In the genomic region with DNA sequence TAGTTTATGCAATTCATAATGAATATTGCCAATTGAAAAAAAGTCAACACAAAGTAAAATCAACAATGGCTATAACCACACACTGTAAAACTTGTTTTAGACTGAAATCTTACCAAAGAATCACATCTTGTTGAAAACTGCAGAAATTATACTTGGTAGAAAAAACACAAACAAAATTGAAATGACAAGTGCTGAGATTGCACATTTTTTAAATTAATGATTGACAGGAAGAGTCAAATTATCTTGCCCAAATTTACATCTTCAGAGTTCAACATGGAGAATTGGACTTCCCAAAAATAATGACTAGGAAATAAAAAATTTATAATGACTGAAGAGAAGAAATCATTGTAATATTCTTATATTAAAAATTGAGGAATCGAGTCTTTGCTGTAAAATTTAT, we compare ENCODE assay signal across 20 cellular contexts.
DNase-seq lines count a peak whose midpoint lies in the region; ATAC-seq and TF ChIP-seq lines count a peak whose summit lies in the region.
"Had no signal": no experiment of that assay in that cellular context is flagged by ENCODE, and none has a peak within 500 bp of the region (broad histone marks: within the 10 kb centered on the region; RNA-seq: fewer than 3 reads in every experiment).

No MANE protein-coding gene starts in this region.

- peak overlapping the region; percentile 75 for H3K27ac Mint-ChIP-seq in activated naive CD8-positive, alpha-beta T cell
- no peak overlapping the region for H3K27ac Mint-ChIP-seq in activated naive CD8-positive, alpha-beta T cell treated with anti-CD3 and anti-CD28 coated beads for 36 hours
- H3K27ac Mint-ChIP-seq in CD8-positive, alpha-beta T cell: peak overlapping the region; percentile 89
- H3K27ac Mint-ChIP-seq in T-cell (peak overlapping the region; percentile 89 to 94), neural progenitor cell (no peak overlapping the region)
- H3K27ac Mint-ChIP-seq: CD14-positive monocyte had no signal

- no peaks in the 10 kb centered on the region for H3K27me3 ChIP-seq in CD8-positive, alpha-beta T cell (ENCODE audit: insufficient read depth, low read length)
- H3K27me3 ChIP-seq in effector memory CD4-positive, alpha-beta T cell (replicated peaks; ENCODE audit: control insufficient read depth, insufficient read depth, low read length, poor library complexity, severe bottlenecking): no peaks in the 10 kb centered on the region
- no peaks in the 10 kb centered on the region for H3K27me3 ChIP-seq in neural progenitor cell

- no peaks in the 10 kb centered on the region for H3K9me3 Mint-ChIP-seq in activated naive CD8-positive, alpha-beta T cell (ENCODE audit: low read depth)
- no peaks in the 10 kb centered on the region for H3K9me3 Mint-ChIP-seq in activated naive CD8-positive, alpha-beta T cell treated with anti-CD3 and anti-CD28 coated beads for 36 hours
- H3K9me3 Mint-ChIP-seq in CD8-positive, alpha-beta T cell: no peaks in the 10 kb centered on the region
- H3K9me3 Mint-ChIP-seq in T-cell: no peaks in the 10 kb centered on the region
- H3K9me3 Mint-ChIP-seq in neural progenitor cell: no peaks in the 10 kb centered on the region
- H3K9me3 Mint-ChIP-seq: CD14-positive monocyte had no signal

- H3K4me2 ChIP-seq in neural progenitor cell: no peak overlapping the region

- ATAC-seq in CD8-positive, alpha-beta T cell: no peak
- peak in 1 of 4 experiments; percentile 5 for ATAC-seq in T-cell (replicated peaks in 1 of 4)
- no peak for ATAC-seq in GM19351 (IDR thresholded peaks at IDR 0.05; ENCODE audit: unreplicated experiment)
- ATAC-seq in GM19452 (IDR thresholded peaks at IDR 0.05; ENCODE audit: unreplicated experiment): no peak
- ATAC-seq: PC-3 had no signal

- H3K4me1 ChIP-seq in CD8-positive, alpha-beta T cell (ENCODE audit: insufficient read depth, low read length): peaks cover 16% of the 10 kb centered on the region
- peaks cover 16% of the 10 kb centered on the region for H3K4me1 ChIP-seq in effector memory CD4-positive, alpha-beta T cell (ENCODE audit: control insufficient read depth, insufficient read depth, low read length, poor library complexity, severe bottlenecking)
- no peaks in the 10 kb centered on the region for H3K4me1 ChIP-seq in neural progenitor cell

- H3K27ac ChIP-seq in CD8-positive, alpha-beta T cell (ENCODE audit: low read depth, low read length): no peak overlapping the region
- H3K27ac ChIP-seq in effector memory CD4-positive, alpha-beta T cell (ENCODE audit: insufficient read depth, low read length, poor library complexity, severe bottlenecking): peak overlapping the region; percentile 43
- H3K27ac ChIP-seq in neural progenitor cell: no peak overlapping the region

- intact Hi-C loops in CD8-positive, alpha-beta T cell (cut with DNase I, micrococcal nuclease): no loop called here

- no peaks in the 10 kb centered on the region for H3K79me2 ChIP-seq in neural progenitor cell (ENCODE audit: low read depth)

- no peaks in the 10 kb centered on the region for H3K9me3 ChIP-seq in CD8-positive, alpha-beta T cell (ENCODE audit: low read length)
- H3K9me3 ChIP-seq in effector memory CD4-positive, alpha-beta T cell (ENCODE audit: control insufficient read depth, low read length): no peaks in the 10 kb centered on the region
- H3K9me3 ChIP-seq in neural progenitor cell (ENCODE audit: low read depth): no peaks in the 10 kb centered on the region
- H3K9me3 ChIP-seq: SK-N-SH had no signal

- no peak overlapping the region for H3K4me3 ChIP-seq in CD8-positive, alpha-beta T cell (ENCODE audit: low read depth, low read length)
- H3K4me3 ChIP-seq in effector memory CD4-positive, alpha-beta T cell (ENCODE audit: insufficient read depth, low read depth, low read length, poor library complexity, severe bottlenecking): no peak overlapping the region
- no peak overlapping the region for H3K4me3 ChIP-seq in neural progenitor cell

- CTCF ChIA-PET in CD8-positive, alpha-beta T cell (lab: Charles Lee): interaction anchor here (0.7 to 4.3 kb wide), 4 partner anchors 9 to 118 kb away, joined by 3 to 33 read pairs (median 4); no protein-coding TSS in a partner anchor
- CTCF ChIA-PET in T-cell (lab: Charles Lee): interaction anchor here in 1 of 2 donors (1.1 kb wide), 1 partner anchor 20 kb away, joined by 4 read pairs; no protein-coding TSS in a partner anchor

- no peak for DNase-seq in activated naive CD8-positive, alpha-beta T cell treated with anti-CD3 and anti-CD28 coated beads for 36 hours
- DNase-seq in CD8-positive, alpha-beta T cell: no peak
- no peak for DNase-seq in T-cell
- DNase-seq in effector memory CD4-positive, alpha-beta T cell: no peak
- DNase-seq in neural progenitor cell (ENCODE audit: low spot score): no peak
- DNase-seq: AML-193, Calu3, KG1, MV-4-11, NCI-H187 treated with DMSO at 0.1 percent for 48 hours, NCI-H345, NCI-H524 treated with DMSO at 0.1 percent for 48 hours, PC-3, RPMI8226, SHP77 treated with DMSO at 0.1 percent for 48 hours, SK-N-SH had no signal

- peaks cover 33% of the 10 kb centered on the region for H3K4me1 Mint-ChIP-seq in activated naive CD8-positive, alpha-beta T cell (ENCODE audit: low read depth)
- H3K4me1 Mint-ChIP-seq in activated naive CD8-positive, alpha-beta T cell treated with anti-CD3 and anti-CD28 coated beads for 36 hours: peaks cover 13% of the 10 kb centered on the region
- H3K4me1 Mint-ChIP-seq in CD8-positive, alpha-beta T cell (ENCODE audit: low read depth): peaks cover 36% of the 10 kb centered on the region
- H3K4me1 Mint-ChIP-seq in T-cell: peaks cover 38 to 46% (median 40%) of the 10 kb centered on the region in 3 donors
- peaks cover 3% of the 10 kb centered on the region for H3K4me1 Mint-ChIP-seq in neural progenitor cell
- H3K4me1 Mint-ChIP-seq: CD14-positive monocyte had no signal

- POLR2A ChIA-PET in CD8-positive, alpha-beta T cell (lab: Charles Lee): interaction anchor here (1.4 kb wide), 1 partner anchor 111 kb away, joined by 3 read pairs; no protein-coding TSS in a partner anchor
- POLR2A ChIA-PET in T-cell (lab: Charles Lee): no interaction called here

- H2AFZ ChIP-seq in neural progenitor cell (replicated peaks): no peak overlapping the region

- H3K27me3 Mint-ChIP-seq in activated naive CD8-positive, alpha-beta T cell: no peaks in the 10 kb centered on the region
- H3K27me3 Mint-ChIP-seq in activated naive CD8-positive, alpha-beta T cell treated with anti-CD3 and anti-CD28 coated beads for 36 hours: peaks cover 2% of the 10 kb centered on the region
- H3K27me3 Mint-ChIP-seq in CD8-positive, alpha-beta T cell (ENCODE audit: low read depth): no peaks in the 10 kb centered on the region
- no peaks in the 10 kb centered on the region for H3K27me3 Mint-ChIP-seq in T-cell
- H3K27me3 Mint-ChIP-seq in neural progenitor cell (ENCODE audit: insufficient read depth, low read depth): peaks cover 2% of the 10 kb centered on the region

- H3K36me3 Mint-ChIP-seq in activated naive CD8-positive, alpha-beta T cell: no peaks in the 10 kb centered on the region
- H3K36me3 Mint-ChIP-seq in activated naive CD8-positive, alpha-beta T cell treated with anti-CD3 and anti-CD28 coated beads for 36 hours: no peaks in the 10 kb centered on the region
- no peaks in the 10 kb centered on the region for H3K36me3 Mint-ChIP-seq in CD8-positive, alpha-beta T cell
- no peaks in the 10 kb centered on the region for H3K36me3 Mint-ChIP-seq in T-cell
- H3K36me3 Mint-ChIP-seq in neural progenitor cell: no peaks in the 10 kb centered on the region
- H3K36me3 Mint-ChIP-seq: CD14-positive monocyte had no signal

- no peaks in the 10 kb centered on the region for H3K36me3 ChIP-seq in CD8-positive, alpha-beta T cell (ENCODE audit: insufficient read depth, low read length)
- no peaks in the 10 kb centered on the region for H3K36me3 ChIP-seq in effector memory CD4-positive, alpha-beta T cell (ENCODE audit: control insufficient read depth, insufficient read depth, low read length)
- no peaks in the 10 kb centered on the region for H3K36me3 ChIP-seq in neural progenitor cell

- no peaks in the 10 kb centered on the region for H4K20me1 ChIP-seq in neural progenitor cell (ENCODE audit: low read depth)

- no peak overlapping the region for H3K9ac ChIP-seq in neural progenitor cell
- H3K9ac ChIP-seq: SK-N-SH had no signal

- no peaks in the 10 kb centered on the region for H3F3A ChIP-seq in neural progenitor cell (ENCODE audit: low read depth)

- TF ChIP-seq CTCF in CD8-positive, alpha-beta T cell (IDR thresholded peaks at IDR 0.05): no peak
- no peak for TF ChIP-seq CTCF in neural progenitor cell (IDR thresholded peaks at IDR 0.05)

- H3K4me3 Mint-ChIP-seq in activated naive CD8-positive, alpha-beta T cell: no peak overlapping the region
- H3K4me3 Mint-ChIP-seq in activated naive CD8-positive, alpha-beta T cell treated with anti-CD3 and anti-CD28 coated beads for 36 hours: no peak overlapping the region
- no peak overlapping the region for H3K4me3 Mint-ChIP-seq in CD8-positive, alpha-beta T cell
- H3K4me3 Mint-ChIP-seq in T-cell (peak overlapping the region in 1 of 3 donors; percentile 41), neural progenitor cell (no peak overlapping the region)
- H3K4me3 Mint-ChIP-seq: CD14-positive monocyte had no signal

Comparison
In these comparisons a context has a peak if more than half of its experiments do, and no peak if none do; other contexts are left out.
1. H3K27ac Mint-ChIP-seq: peak in activated naive CD8-positive, alpha-beta T cell (single experiment), CD8-positive, alpha-beta T cell (single experiment) and T-cell (2 of 2); none in activated naive CD8-positive, alpha-beta T cell treated with anti-CD3 and anti-CD28 coated beads for 36 hours (single experiment) and neural progenitor cell (single experiment).